In genomic region chr22:36629320-36629719, GRCh38 we compare ENCODE assay signal across 35 cellular contexts.
"Had no signal": no experiment of that assay in that cellular context is flagged by ENCODE, and none has a peak within 500 bp of the region (broad histone marks: within the 10 kb centered on the region; RNA-seq: fewer than 3 reads in every experiment).

No MANE protein-coding gene starts in this region.

- H3K36me3 Mint-ChIP-seq: activated naive CD8-positive, alpha-beta T cell had no signal

- FAIRE-seq: astrocyte, colon had no signal

- H3K4me1 ChIP-seq: esophagus muscularis mucosa, foreskin keratinocyte, gastrocnemius medialis, heart left ventricle had no signal

- DNase-seq: activated CD4-positive, alpha-beta memory T cell treated with anti-CD3 and anti-CD28 coated beads, Interleukin-2, amount 10 ng/mL, durations not matched to agents 7 days and 5 days; activated CD4-positive, alpha-beta T cell treated with anti-CD3 and anti-CD28 coated beads for 36 hours; activated CD4-positive, alpha-beta T cell treated with anti-CD3 and anti-CD28 coated beads, Interleukin-2, amount 10 ng/mL, durations not matched to agents 24 days and 14 days; activated CD4-positive, alpha-beta T cell treated with anti-CD3 and anti-CD28 coated beads, Interleukin-2, amount 50 U/mL, for 4 hours; activated CD4-positive, CD25-positive, alpha-beta regulatory T cell; activated CD4-positive, CD25-positive, alpha-beta regulatory T cell treated with anti-CD3 and anti-CD28 coated beads, Interleukin-2, amount 50 U/mL, for 72 hours; activated CD8-positive, alpha-beta memory T cell treated with anti-CD3 and anti-CD28 coated beads, Interleukin-2, amount 50 U/mL, for 48 hours; activated effector memory CD4-positive, alpha-beta T cell treated with Interleukin-2 at 50 U/mL for 16 hours; activated gamma-delta T cell treated with Interleukin-2 at 50 U/mL for 16 hours; activated naive CD4-positive, alpha-beta T cell treated with anti-CD3 and anti-CD28 coated beads, Interleukin-2, amount 50 U/mL, for 16 hours; activated naive CD4-positive, alpha-beta T cell treated with Interleukin-2 at 50 U/mL for 16 hours; activated T-cell treated with anti-CD3 and anti-CD28 coated beads, Interleukin-2, amount 50 U/mL, for 4 hours; amniotic stem cell; anterior cingulate cortex; brain microvascular endothelial cell; caudate nucleus; cortex of kidney; dermis blood vessel endothelial cell; effector CD4-positive, alpha-beta T cell; effector memory CD8-positive, alpha-beta T cell; erythroblast; foreskin keratinocyte; gastrocnemius medialis; glutamatergic neuron; heart left ventricle; T-helper 1 cell; T-helper 17 cell; T1000; WERI-Rb-1 had no signal

- H3K4me3 ChIP-seq: esophagus muscularis mucosa, gastrocnemius medialis, heart left ventricle had no signal

- H3K27ac ChIP-seq: brain microvascular endothelial cell, esophagus muscularis mucosa, foreskin keratinocyte, gastrocnemius medialis, heart left ventricle, WERI-Rb-1 had no signal

- H3K9me3 Mint-ChIP-seq: activated CD4-positive, alpha-beta memory T cell treated with anti-CD3 and anti-CD28 coated beads, Interleukin-2, amount 10 ng/mL, durations not matched to agents 7 days and 5 days; activated CD4-positive, alpha-beta T cell treated with anti-CD3 and anti-CD28 coated beads, Interleukin-2, amount 10 ng/mL, durations not matched to agents 24 days and 14 days; activated T-cell treated with anti-CD3 and anti-CD28 coated beads, Interleukin-2, amount 50 U/mL, for 4 hours; activated T-helper 17 cell treated with anti-CD3 and anti-CD28 coated beads, Interleukin-2, amount 50 U/mL, for 72 hours; effector memory CD8-positive, alpha-beta T cell; T-helper 2 cell treated with Interferon-gamma antibody and Interleukin-4, amounts not matched to agents 5 μg/mL and 100 μg/mL, for 36 hours had no signal

- H3K4me1 Mint-ChIP-seq: activated CD4-positive, alpha-beta memory T cell treated with anti-CD3 and anti-CD28 coated beads, Interleukin-2, amount 10 ng/mL, durations not matched to agents 7 days and 5 days; activated CD4-positive, alpha-beta T cell treated with anti-CD3 and anti-CD28 coated beads for 36 hours; activated CD4-positive, alpha-beta T cell treated with anti-CD3 and anti-CD28 coated beads, Interleukin-2, amount 10 ng/mL, durations not matched to agents 24 days and 14 days; activated T-helper 17 cell treated with anti-CD3 and anti-CD28 coated beads, Interleukin-2, amount 50 U/mL, for 72 hours had no signal

- H3K9me3 ChIP-seq: esophagus muscularis mucosa, gastrocnemius medialis, heart left ventricle had no signal

- H3K36me3 ChIP-seq: brain microvascular endothelial cell, esophagus muscularis mucosa, gastrocnemius medialis, heart left ventricle, WERI-Rb-1 had no signal

- ATAC-seq: activated CD4-positive, alpha-beta T cell treated with anti-CD3 and anti-CD28 coated beads for 36 hours; activated T-cell treated with anti-CD3 and anti-CD28 coated beads, Interleukin-2, amount 50 U/mL, for 4 hours; activated T-helper 17 cell treated with anti-CD3 and anti-CD28 coated beads, Interleukin-2, amount 50 U/mL, for 72 hours; effector memory CD8-positive, alpha-beta T cell; foreskin keratinocyte; gastrocnemius medialis; heart left ventricle; T-helper 17 cell had no signal

- H3K27ac Mint-ChIP-seq: activated CD4-positive, alpha-beta memory T cell treated with anti-CD3 and anti-CD28 coated beads, Interleukin-2, amount 10 ng/mL, durations not matched to agents 7 days and 5 days; activated CD4-positive, alpha-beta T cell treated with anti-CD3 and anti-CD28 coated beads for 36 hours; activated CD4-positive, alpha-beta T cell treated with anti-CD3 and anti-CD28 coated beads, Interleukin-2, amount 10 ng/mL, durations not matched to agents 24 days and 14 days; activated naive CD8-positive, alpha-beta T cell; activated T-helper 17 cell treated with anti-CD3 and anti-CD28 coated beads, Interleukin-2, amount 50 U/mL, for 72 hours; effector memory CD8-positive, alpha-beta T cell; T-helper 17 cell; T-helper 2 cell treated with Interferon-gamma antibody and Interleukin-4, amounts not matched to agents 5 μg/mL and 100 μg/mL, for 36 hours had no signal

- H3K4me3 Mint-ChIP-seq: activated CD4-positive, alpha-beta memory T cell treated with anti-CD3 and anti-CD28 coated beads, Interleukin-2, amount 10 ng/mL, durations not matched to agents 7 days and 5 days; activated CD4-positive, alpha-beta T cell treated with anti-CD3 and anti-CD28 coated beads for 36 hours; activated CD4-positive, alpha-beta T cell treated with anti-CD3 and anti-CD28 coated beads, Interleukin-2, amount 10 ng/mL, durations not matched to agents 24 days and 14 days; activated naive CD8-positive, alpha-beta T cell; activated T-cell treated with anti-CD3 and anti-CD28 coated beads, Interleukin-2, amount 50 U/mL, for 4 hours; activated T-helper 17 cell treated with anti-CD3 and anti-CD28 coated beads, Interleukin-2, amount 50 U/mL, for 72 hours; effector memory CD8-positive, alpha-beta T cell; T-helper 17 cell; T-helper 2 cell treated with Interferon-gamma antibody and Interleukin-4, amounts not matched to agents 5 μg/mL and 100 μg/mL, for 36 hours had no signal
